Comparison of ENCODE assay signal across 13 cellular contexts in the genomic region with DNA sequence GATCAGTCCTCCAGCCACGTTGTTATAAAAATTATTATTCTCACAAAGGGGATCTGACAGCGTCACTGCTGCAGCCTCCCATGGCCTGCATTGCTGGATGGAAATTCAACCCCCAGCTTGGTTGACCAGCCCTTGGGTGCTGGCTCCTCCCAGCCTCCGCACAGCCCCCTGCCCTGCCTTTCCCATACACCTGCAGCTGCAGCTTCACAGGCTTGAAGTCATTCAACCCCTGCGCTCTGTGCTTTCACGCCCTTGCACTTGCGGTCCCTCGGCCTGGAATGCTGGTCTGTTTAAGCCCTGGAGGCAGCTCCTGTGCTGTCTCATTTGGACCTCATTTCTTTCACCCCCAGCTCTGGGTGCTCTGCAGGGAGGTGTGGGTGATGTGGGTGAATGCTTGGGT. TPM values are rescaled to one million over a fixed set of nuclear protein-coding genes. Genes with fewer than 3 reads are reported as not detected.
DNase-seq lines count a peak whose midpoint lies in the region; ATAC-seq and TF ChIP-seq lines count a peak whose summit lies in the region.
"Had no signal": no experiment of that assay in that cellular context is flagged by ENCODE, and none has a peak within 500 bp of the region (broad histone marks: within the 10 kb centered on the region; RNA-seq: fewer than 3 reads in every experiment).

No MANE protein-coding gene starts in this region.

- peak overlapping the region; percentile 56 for H3K4me3 Mint-ChIP-seq in activated CD4-positive, alpha-beta T cell treated with anti-CD3 and anti-CD28 coated beads, Interleukin-2, amount 10 ng/mL, durations not matched to agents 7 days and 5 days
- H3K4me3 Mint-ChIP-seq in T-cell, result peak overlapping the region; percentile 84 to 88 (median 85)
- H3K4me3 Mint-ChIP-seq in stimulated activated naive CD8-positive, alpha-beta T cell treated with anti-CD3 and anti-CD28 coated beads, Interleukin-15, Interleukin-2, amounts not matched to agents 100 ng/mL and 50 ng/mL, for 24 hours, result peak overlapping the region; percentile 97

- H3K4me1 Mint-ChIP-seq in activated CD4-positive, alpha-beta T cell treated with anti-CD3 and anti-CD28 coated beads, Interleukin-2, amount 10 ng/mL, durations not matched to agents 7 days and 5 days, result peaks cover 48% of the 10 kb centered on the region
- peaks cover 53 to 61% (median 59%) of the 10 kb centered on the region in 3 donors for H3K4me1 Mint-ChIP-seq in T-cell
- peaks cover 72% of the 10 kb centered on the region for H3K4me1 Mint-ChIP-seq in stimulated activated naive CD8-positive, alpha-beta T cell treated with anti-CD3 and anti-CD28 coated beads, Interleukin-15, Interleukin-2, amounts not matched to agents 100 ng/mL and 50 ng/mL, for 24 hours (ENCODE audit: low read depth)

- DNase-seq in activated CD4-positive, alpha-beta T cell treated with anti-CD3 and anti-CD28 coated beads, Interleukin-2, amount 10 ng/mL, durations not matched to agents 7 days and 5 days, result no peak
- no peak for DNase-seq in activated CD4-positive, alpha-beta T cell treated with anti-CD3 and anti-CD28 coated beads, Interleukin-2, amount 50 U/mL, for 48 hours
- no peak for DNase-seq in T-cell
- DNase-seq in coronary artery (ENCODE audit: low spot score), result no peak
- DNase-seq in amygdala (lab: John Stamatoyannopoulos, UW), result no peak
- DNase-seq: NCI-H1694 treated with DMSO at 0.1 percent for 48 hours; stimulated activated CD4-positive, alpha-beta T cell treated with anti-CD3 and anti-CD28 coated beads, Interleukin-4, amount 100 ng/mL, for 24 hours; trophoblast cell had no signal

- H3K9ac ChIP-seq in iPS-15b (ENCODE audit: low read depth, low read length), result no peak overlapping the region

- H3K4me3 ChIP-seq in iPS-15b (ENCODE audit: low read depth, low read length), result peak overlapping the region; percentile 46
- no peak overlapping the region for H3K4me3 ChIP-seq in coronary artery

- H3K36me3 Mint-ChIP-seq in activated CD4-positive, alpha-beta T cell treated with anti-CD3 and anti-CD28 coated beads, Interleukin-2, amount 10 ng/mL, durations not matched to agents 7 days and 5 days (ENCODE audit: low read depth), result peaks cover 19% of the 10 kb centered on the region
- peaks cover 14% of the 10 kb centered on the region for H3K36me3 Mint-ChIP-seq in T-cell
- peaks cover 43% of the 10 kb centered on the region for H3K36me3 Mint-ChIP-seq in stimulated activated naive CD8-positive, alpha-beta T cell treated with anti-CD3 and anti-CD28 coated beads, Interleukin-15, Interleukin-2, amounts not matched to agents 100 ng/mL and 50 ng/mL, for 24 hours (ENCODE audit: low read depth)

- peaks cover 19% of the 10 kb centered on the region for H3K9me3 Mint-ChIP-seq in activated CD4-positive, alpha-beta T cell treated with anti-CD3 and anti-CD28 coated beads, Interleukin-2, amount 10 ng/mL, durations not matched to agents 7 days and 5 days
- H3K9me3 Mint-ChIP-seq in T-cell, result peaks cover 10 to 17% (median 11%) of the 10 kb centered on the region in 3 donors
- peaks cover 17% of the 10 kb centered on the region for H3K9me3 Mint-ChIP-seq in stimulated activated naive CD8-positive, alpha-beta T cell treated with anti-CD3 and anti-CD28 coated beads, Interleukin-15, Interleukin-2, amounts not matched to agents 100 ng/mL and 50 ng/mL, for 24 hours

- no peak overlapping the region for H3K27ac ChIP-seq in coronary artery
- H3K27ac ChIP-seq: HL-60, neutrophil had no signal

- CTCF ChIA-PET in activated CD4-positive, alpha-beta T cell treated with anti-CD3 and anti-CD28 coated beads, Interleukin-2, amount 10 ng/mL, durations not matched to agents 7 days and 5 days (lab: Charles Lee), result interaction anchor here (1.0 to 1.7 kb wide), 2 partner anchors 16 to 26 kb away, joined by 3 to 4 read pairs; no protein-coding TSS in a partner anchor
- CTCF ChIA-PET in T-cell (lab: Charles Lee), result interaction anchor here in 1 of 2 donors (0.7 to 1.2 kb wide), 2 partner anchors 11 to 16 kb away, joined by 3 to 5 read pairs; no protein-coding TSS in a partner anchor

- TF ChIP-seq CTCF in coronary artery (IDR thresholded peaks at IDR 0.05), result no peak

- POLR2A ChIA-PET in activated CD4-positive, alpha-beta T cell treated with anti-CD3 and anti-CD28 coated beads, Interleukin-2, amount 10 ng/mL, durations not matched to agents 7 days and 5 days (lab: Charles Lee), result no interaction called here
- POLR2A ChIA-PET in T-cell (lab: Charles Lee), result interaction anchor here in 1 of 2 donors (0.6 kb wide), 2 partner anchors 33 to 160 kb away, joined by 3 to 5 read pairs; no protein-coding TSS in a partner anchor

- H3K36me3 ChIP-seq in iPS-15b (ENCODE audit: control insufficient read depth, insufficient read depth, low read length), result no peaks in the 10 kb centered on the region
- H3K36me3 ChIP-seq: neutrophil had no signal

- H3K27ac Mint-ChIP-seq in activated CD4-positive, alpha-beta T cell treated with anti-CD3 and anti-CD28 coated beads, Interleukin-2, amount 10 ng/mL, durations not matched to agents 7 days and 5 days, result no peak overlapping the region
- peak overlapping the region; percentile 87 to 94 for H3K27ac Mint-ChIP-seq in T-cell
- peak overlapping the region; percentile 100 for H3K27ac Mint-ChIP-seq in stimulated activated naive CD8-positive, alpha-beta T cell treated with anti-CD3 and anti-CD28 coated beads, Interleukin-15, Interleukin-2, amounts not matched to agents 100 ng/mL and 50 ng/mL, for 24 hours

- ATAC-seq in T-cell (replicated peaks in 1 of 4) (no peak), GM18868 (IDR thresholded peaks at IDR 0.05; ENCODE audit: unreplicated experiment) (no peak)

- peaks cover 64% of the 10 kb centered on the region for H3K27me3 Mint-ChIP-seq in activated CD4-positive, alpha-beta T cell treated with anti-CD3 and anti-CD28 coated beads, Interleukin-2, amount 10 ng/mL, durations not matched to agents 7 days and 5 days
- H3K27me3 Mint-ChIP-seq in T-cell, result peaks cover 40 to 75% of the 10 kb centered on the region in 2 donors
- H3K27me3 Mint-ChIP-seq in stimulated activated naive CD8-positive, alpha-beta T cell treated with anti-CD3 and anti-CD28 coated beads, Interleukin-15, Interleukin-2, amounts not matched to agents 100 ng/mL and 50 ng/mL, for 24 hours, result no peaks in the 10 kb centered on the region

- no peaks in the 10 kb centered on the region for H3K4me1 ChIP-seq in iPS-15b (ENCODE audit: control insufficient read depth, insufficient read depth, low read length)

- H3K9me3 ChIP-seq in iPS-15b (ENCODE audit: control insufficient read depth, insufficient read depth, low read length), result no peaks in the 10 kb centered on the region

- peaks cover 72% of the 10 kb centered on the region for H3K27me3 ChIP-seq in iPS-15b (ENCODE audit: control insufficient read depth, insufficient read depth, low read length)

RNA-seq across cellular contexts. Expression of gene CD8A, which starts 0.9 kb away (rescaled TPM):
- total RNA-seq in activated CD4-positive, alpha-beta T cell treated with anti-CD3 and anti-CD28 coated beads, Interleukin-2, amount 10 ng/mL, durations not matched to agents 7 days and 5 days, result under 1 TPM; 0.72 to 0.77 TPM
- total RNA-seq in T-cell, result 100 to 1,000 TPM in 4 of 5 donors, 10 to 100 TPM in 1; 92.1 to 194 (median 158) TPM

Comparison
In these comparisons a context has a peak if more than half of its experiments do, and no peak if none do; other contexts are left out.
1. RNA of gene CD8A, which starts 0.9 kb away (total RNA-seq): 92.1 to 194 TPM in T-cell; 0.72 to 0.77 TPM in activated CD4-positive, alpha-beta T cell treated with anti-CD3 and anti-CD28 coated beads, Interleukin-2, amount 10 ng/mL, durations not matched to agents 7 days and 5 days; every median in the first group is over 10 times any median in the second.
2. Peak in every context shown above with its lines, with median percentiles within 50 percentile points of each other: H3K4me3 Mint-ChIP-seq.